19 cellular contexts compared by ENCODE assay signal in the genomic region with DNA sequence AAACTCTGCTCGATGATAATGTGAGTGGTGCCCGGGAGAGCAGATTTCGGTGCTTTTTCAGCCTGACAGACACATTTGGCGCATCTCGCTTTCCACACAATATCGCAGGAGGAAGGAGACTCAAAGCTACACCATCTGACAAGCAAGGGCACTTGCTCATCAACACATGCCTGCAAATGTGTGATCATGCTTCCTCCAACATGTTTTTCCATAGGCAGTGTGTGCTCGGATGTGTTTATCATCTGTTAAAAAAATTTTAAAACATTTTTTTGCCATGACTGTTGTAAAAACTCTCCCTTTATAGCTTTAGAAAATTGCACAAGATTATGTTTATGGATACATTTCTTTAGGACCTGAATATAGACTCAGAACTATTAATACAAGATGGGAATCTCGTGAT.
DNase-seq lines count a peak whose midpoint lies in the region; TF ChIP-seq lines count a peak whose summit lies in the region.
"Had no signal": no experiment of that assay in that cellular context is flagged by ENCODE, and none has a peak within 500 bp of the region (broad histone marks: within the 10 kb centered on the region; RNA-seq: fewer than 3 reads in every experiment).

No MANE protein-coding gene starts in this region.

- DNase-seq in EL (peak; percentile 34), adipocyte (ENCODE audit: low read depth) (peak; percentile 38), foreskin fibroblast (peak; percentile 48 to 62), SKM-1 treated with dmso at 0.1 percent for 144 hours (lab: John Stamatoyannopoulos, UW; ENCODE audit: unreplicated experiment) (no peak), AG20443 (ENCODE audit: low spot score) (no peak), middle frontal gyrus (ENCODE audit: extremely low spot score, low spot score) (no peak)
- DNase-seq in activated CD8-positive, alpha-beta memory T cell treated with anti-CD3 and anti-CD28 coated beads for 24 hours, result no peak
- DNase-seq: CD4-positive, alpha-beta T cell; H9; NCI-H1092; NCI-H1417 treated with DMSO at 0.1 percent for 48 hours; NCI-H1694 treated with DMSO at 0.1 percent for 48 hours; NCI-H2081; NCI-H446 treated with DMSO at 0.1 percent for 48 hours; NK-92 treated with Interleukin-12 subunit alpha and Interleukin-12 subunit beta, amount 100 ng/mL, for 24 hours; PC-9; SJCRH30 had no signal

- H3K9me3 ChIP-seq in adipocyte (ENCODE audit: control insufficient read depth, low read length), result no peaks in the 10 kb centered on the region
- H3K9me3 ChIP-seq: BLaER1, SJCRH30 had no signal

- H3K9ac ChIP-seq in adipocyte (ENCODE audit: low read length), result no peak overlapping the region
- H3K9ac ChIP-seq: BLaER1 had no signal

- peaks cover 6% of the 10 kb centered on the region for H3K4me1 ChIP-seq in adipocyte (ENCODE audit: control insufficient read depth, insufficient read depth, low read length)
- H3K4me1 ChIP-seq: BLaER1 had no signal

- TF ChIP-seq CTCF in foreskin fibroblast (IDR thresholded peaks at IDR 0.05; ENCODE audit: low read depth, low read length), result no peak

- no peaks in the 10 kb centered on the region for H3K36me3 ChIP-seq in adipocyte (ENCODE audit: control insufficient read depth, insufficient read depth, low read length, severe bottlenecking)
- H3K36me3 ChIP-seq: BLaER1, SJCRH30 had no signal

- no peaks in the 10 kb centered on the region for H3K27me3 ChIP-seq in adipocyte (replicated peaks; ENCODE audit: control insufficient read depth, insufficient read depth, low read length)
- H3K27me3 ChIP-seq: BLaER1, SJCRH30 had no signal

- H3K4me3 ChIP-seq in adipocyte (ENCODE audit: low read length) (no peak overlapping the region), foreskin fibroblast (ENCODE audit: low read depth in 1 of 2, low read length in 2 of 2) (no peak overlapping the region)
- H3K4me3 ChIP-seq: BLaER1, GM23338, PC-9, SJCRH30 had no signal

Comparison
In these comparisons a context has a peak if more than half of its experiments do, and no peak if none do; other contexts are left out.
1. DNase-seq: peak in EL (single experiment), adipocyte (single experiment) and foreskin fibroblast (2 of 2); none in SKM-1 treated with dmso at 0.1 percent for 144 hours (single experiment), activated CD8-positive, alpha-beta memory T cell treated with anti-CD3 and anti-CD28 coated beads for 24 hours (single experiment), AG20443 (single experiment) and middle frontal gyrus (single experiment).